1 cellular context compared by ENCODE assay signal in the genomic region with DNA sequence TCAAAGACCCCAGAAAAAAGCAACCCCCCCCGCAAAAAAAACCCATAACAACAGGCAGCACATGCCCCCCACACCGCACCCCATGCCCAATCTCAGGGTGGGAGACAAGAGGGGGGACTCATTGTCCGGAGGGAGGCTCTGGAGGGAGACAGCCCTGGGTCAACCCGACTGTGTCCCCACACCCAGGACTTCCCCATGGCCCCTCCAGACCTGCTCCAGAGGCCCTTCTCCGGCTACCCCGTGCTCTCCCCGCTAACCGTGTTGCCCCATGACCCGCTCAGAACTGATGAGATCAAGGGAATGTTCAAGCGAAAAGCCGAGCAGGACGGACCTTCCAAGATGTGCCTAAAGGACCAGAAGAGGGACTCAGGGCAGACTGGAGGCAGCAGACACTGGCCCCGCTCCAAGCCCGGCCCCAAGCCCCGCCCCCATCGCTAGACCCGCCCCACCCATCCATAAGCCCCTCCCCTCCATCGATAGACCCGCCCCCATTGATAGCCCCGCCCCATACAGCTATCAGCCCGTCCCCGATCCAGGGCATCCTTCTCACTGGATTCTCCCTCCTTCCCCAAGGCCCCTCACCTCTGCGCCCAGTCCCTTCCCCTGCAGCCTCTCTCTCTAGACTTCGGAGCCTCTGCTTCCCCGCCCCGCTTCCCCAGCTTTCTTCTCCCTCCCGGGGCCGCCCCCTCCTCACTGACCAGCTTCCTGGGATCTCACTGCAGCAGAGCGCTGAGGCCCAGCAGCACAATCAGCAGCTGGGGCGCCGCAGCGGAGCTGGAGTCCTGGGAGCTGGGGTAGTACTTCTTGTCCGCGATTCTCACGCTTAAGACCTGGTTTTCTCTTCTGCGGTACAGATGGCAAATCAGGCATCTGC.
TF ChIP-seq lines count a peak whose summit lies in the region.

No MANE protein-coding gene starts in this region.

TF ChIP-seq in SK-N-SH, 30 proteins besides CTCF, POLR2A, EP300 and RAD21 (continued from another document):
- TF ChIP-seq MXI1 (IDR thresholded peaks at IDR 0.05; ENCODE audit: low read depth, low read length) (no peak), RFX5 (IDR thresholded peaks at IDR 0.05; ENCODE audit: low read length) (no peak), YY1 (IDR thresholded peaks at IDR 0.05; ENCODE audit: low read depth) (no peak), ELF1 (IDR thresholded peaks at IDR 0.05) (no peak)
- TF ChIP-seq, protein P1, sequence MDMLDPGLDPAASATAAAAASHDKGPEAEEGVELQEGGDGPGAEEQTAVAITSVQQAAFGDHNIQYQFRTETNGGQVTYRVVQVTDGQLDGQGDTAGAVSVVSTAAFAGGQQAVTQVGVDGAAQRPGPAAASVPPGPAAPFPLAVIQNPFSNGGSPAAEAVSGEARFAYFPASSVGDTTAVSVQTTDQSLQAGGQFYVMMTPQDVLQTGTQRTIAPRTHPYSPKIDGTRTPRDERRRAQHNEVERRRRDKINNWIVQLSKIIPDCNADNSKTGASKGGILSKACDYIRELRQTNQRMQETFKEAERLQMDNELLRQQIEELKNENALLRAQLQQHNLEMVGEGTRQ (IDR thresholded peaks at IDR 0.05; ENCODE audit: borderline replicate concordance, low read depth, low read length): no peak
